In genomic region chr19:12294308-12295158, GRCh38 we compare ENCODE assay signal across 8 cellular contexts.
DNase-seq lines count a peak whose midpoint lies in the region; ATAC-seq, FAIRE-seq and TF ChIP-seq lines count a peak whose summit lies in the region.

ZNF44 (minus strand) TSS chr19:12294883; CDS start chr19:12294694, 189 bp downstream.

- peak; percentile 53 for FAIRE-seq in colon (lab: Jason Lieb, UNC)

- H3K27me3 ChIP-seq in layer of hippocampus (ENCODE audit: control insufficient read depth, insufficient read depth, low read length): no peaks in the 10 kb centered on the region

- TF ChIP-seq CTCF in AG09319 (IDR thresholded peaks at IDR 0.05; ENCODE audit: low read depth, low read length): no peak

- ATAC-seq in GM19023 (IDR thresholded peaks at IDR 0.05; ENCODE audit: unreplicated experiment) (peak; percentile 90), HG03280 (IDR thresholded peaks at IDR 0.05; ENCODE audit: unreplicated experiment) (peak; percentile 90)

- peak within 1 kb of the TSS; percentile 79 for H3K27ac ChIP-seq in layer of hippocampus (ENCODE audit: low read depth, low read length)

- DNase-seq in AG09319 (ENCODE audit: extremely low read depth, low read depth): peak; percentile 84
- DNase-seq in NCI-H510A treated with DMSO at 0.1 percent for 48 hours (lab: John Stamatoyannopoulos, UW): peak; percentile 97
- peak; percentile 94 to 97 for DNase-seq in activated CD4-positive, alpha-beta T cell treated with anti-CD3 and anti-CD28 coated beads for 4 hours
- peak; percentile 87 to 89 for DNase-seq in stimulated activated CD4-positive, alpha-beta T cell treated with anti-CD3 and anti-CD28 coated beads, Interleukin-1b, Interleukin-23, amount 100 ng/mL, for 4 hours (ENCODE audit: low read depth in 2 of 2)

Comparison
In these comparisons a context has a peak if more than half of its experiments do, and no peak if none do; other contexts are left out.
1. Peak in every context shown above with its lines: DNase-seq, ATAC-seq and H3K27ac ChIP-seq.